ENCODE assay signal across 12 cellular contexts in the genomic region with DNA sequence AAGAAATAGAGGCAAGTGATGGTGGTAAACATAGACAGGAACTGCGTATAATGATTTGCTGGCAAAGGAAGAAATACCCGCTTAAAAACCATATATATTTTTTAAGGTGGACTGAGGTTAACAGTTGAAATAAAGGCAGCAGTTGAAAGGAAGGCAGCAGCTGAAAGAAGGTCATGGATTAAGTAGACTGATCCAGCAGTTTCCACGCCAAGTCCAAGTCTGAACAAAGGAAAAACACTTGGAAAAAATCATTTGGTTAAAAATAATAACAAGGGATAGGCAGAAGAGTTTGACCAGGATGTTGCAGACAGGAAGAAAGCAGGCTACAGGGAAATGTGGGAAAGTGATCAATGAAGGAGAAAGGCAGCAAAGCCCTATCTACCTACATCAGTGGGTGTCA.
"Had no signal": no experiment of that assay in that cellular context is flagged by ENCODE, and none has a peak within 500 bp of the region (broad histone marks: within the 10 kb centered on the region; RNA-seq: fewer than 3 reads in every experiment).

No MANE protein-coding gene starts in this region.

- H3K4me1 ChIP-seq: adrenal gland, body of pancreas had no signal

- ATAC-seq: activated T-helper 17 cell treated with anti-CD3 and anti-CD28 coated beads, Interleukin-2, amount 50 U/mL, for 72 hours had no signal

- H3K4me3 ChIP-seq: adrenal gland, body of pancreas, ovary had no signal

- H3K36me3 ChIP-seq: adrenal gland, ovary had no signal

- DNase-seq: activated CD4-positive, alpha-beta T cell treated with anti-CD3 and anti-CD28 coated beads, Interleukin-2, amount 50 U/mL, for 1 hour; activated CD4-positive, CD25-positive, alpha-beta regulatory T cell; activated naive CD4-positive, alpha-beta T cell treated with anti-CD3 and anti-CD28 coated beads for 36 hours; activated T-cell treated with anti-CD3 and anti-CD28 coated beads for 4 hours; adrenal gland; body of pancreas; endodermal cell; immature natural killer cell; left cardiac atrium; stimulated activated CD4-positive, alpha-beta T cell treated with anti-CD3 and anti-CD28 coated beads, Interleukin-2, amount 100 ng/mL, for 48 hours had no signal

- H3K9me3 ChIP-seq: adrenal gland, body of pancreas, ovary had no signal

- H3K27ac ChIP-seq: adrenal gland, body of pancreas had no signal

- H3K27me3 ChIP-seq: adrenal gland, body of pancreas, ovary had no signal
